In genomic region chr6:26470643-26471042, GRCh38 we compare ENCODE assay signal across 21 cellular contexts. TPM values are rescaled to one million over a fixed set of nuclear protein-coding genes. Genes with fewer than 3 reads are reported as not detected.
"Had no signal": no experiment of that assay in that cellular context is flagged by ENCODE, and none has a peak within 500 bp of the region (broad histone marks: within the 10 kb centered on the region; RNA-seq: fewer than 3 reads in every experiment).

No MANE protein-coding gene starts in this region.

- H3K9me3 ChIP-seq: breast epithelium, thyroid gland, vagina had no signal

- H3K4me3 Mint-ChIP-seq: activated CD8-positive, alpha-beta T cell treated with anti-CD3 and anti-CD28 coated beads for 36 hours; activated naive CD8-positive, alpha-beta T cell treated with anti-CD3 and anti-CD28 coated beads for 36 hours; activated T-helper 17 cell treated with anti-CD3 and anti-CD28 coated beads, Interleukin-2, amount 50 U/mL, for 72 hours had no signal

- H3K27ac ChIP-seq: breast epithelium, dorsolateral prefrontal cortex, foreskin keratinocyte, thyroid gland, vagina, VCaP had no signal

- H3K4me1 ChIP-seq: breast epithelium, foreskin keratinocyte, thyroid gland had no signal

- H3K27ac Mint-ChIP-seq: activated naive CD8-positive, alpha-beta T cell treated with anti-CD3 and anti-CD28 coated beads for 36 hours had no signal

- H3K27me3 Mint-ChIP-seq: activated CD8-positive, alpha-beta T cell treated with anti-CD3 and anti-CD28 coated beads for 36 hours; activated naive CD8-positive, alpha-beta T cell treated with anti-CD3 and anti-CD28 coated beads for 36 hours; activated T-helper 17 cell treated with anti-CD3 and anti-CD28 coated beads, Interleukin-2, amount 50 U/mL, for 72 hours; naive thymus-derived CD8-positive, alpha-beta T cell had no signal

- H3K4me3 ChIP-seq: breast epithelium, dorsolateral prefrontal cortex, lung, thyroid gland, vagina had no signal

- DNase-seq: activated CD8-positive, alpha-beta memory T cell treated with anti-CD3 and anti-CD28 coated beads, Interleukin-2, amount 50 U/mL, for 4 hours; activated CD8-positive, alpha-beta T cell treated with anti-CD3 and anti-CD28 coated beads for 36 hours; activated naive CD8-positive, alpha-beta T cell treated with anti-CD3 and anti-CD28 coated beads for 36 hours; aorta; dorsolateral prefrontal cortex; foreskin keratinocyte; head of caudate nucleus; left colon; naive thymus-derived CD8-positive, alpha-beta T cell; stimulated activated CD4-positive, alpha-beta T cell treated with anti-CD3 and anti-CD28 coated beads, Interleukin-15, amount 100 ng/mL, for 24 hours; stimulated activated CD4-positive, alpha-beta T cell treated with anti-CD3 and anti-CD28 coated beads, Interleukin-4, amount 100 ng/mL, for 24 hours; T-helper 1 cell; thyroid gland had no signal

- H3K27me3 ChIP-seq: breast epithelium, dorsolateral prefrontal cortex, foreskin keratinocyte, thyroid gland, vagina had no signal

- ATAC-seq: activated CD8-positive, alpha-beta T cell treated with anti-CD3 and anti-CD28 coated beads for 36 hours; activated T-helper 17 cell treated with anti-CD3 and anti-CD28 coated beads, Interleukin-2, amount 50 U/mL, for 72 hours; esophagus mucosa; foreskin keratinocyte; left colon; naive thymus-derived CD8-positive, alpha-beta T cell had no signal

RNA-seq across cellular contexts. Expression of gene BTN1A1, which starts 29.5 kb away (rescaled TPM):
- total RNA-seq: aorta; breast epithelium; chondrocyte; esophagus mucosa; foreskin keratinocyte; left colon; naive thymus-derived CD8-positive, alpha-beta T cell; omental fat pad; thyroid gland; vagina had no signal
- polyA plus RNA-seq: aorta; foreskin keratinocyte; naive thymus-derived CD8-positive, alpha-beta T cell had no signal
